In the genomic region with DNA sequence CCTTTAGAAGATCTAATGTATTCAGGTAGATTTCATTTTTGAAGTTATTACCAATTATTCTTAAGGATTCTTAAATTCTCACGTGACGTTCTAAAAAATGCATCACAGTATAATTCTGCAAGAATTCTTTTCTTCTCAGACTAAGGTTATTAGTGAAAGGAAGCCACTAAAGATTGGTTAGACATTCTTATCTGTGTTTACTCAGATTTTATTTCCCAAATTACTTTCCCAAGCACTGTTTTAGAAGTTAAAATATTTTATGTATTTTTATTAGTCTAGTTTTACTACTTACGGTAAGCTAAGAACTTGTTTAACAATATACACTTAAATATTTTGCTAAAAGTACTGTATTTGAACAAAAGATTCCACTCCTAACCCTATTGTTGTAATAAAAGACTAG, we compare ENCODE assay signal across 29 cellular contexts.
"Had no signal": no experiment of that assay in that cellular context is flagged by ENCODE, and none has a peak within 500 bp of the region (broad histone marks: within the 10 kb centered on the region; RNA-seq: fewer than 3 reads in every experiment).

No MANE protein-coding gene starts in this region.

- H3K27ac Mint-ChIP-seq: natural killer cell treated with Interleukin-12 subunit alpha and Interleukin-12 subunit beta and Interleukin-15 and Interleukin-18, amount 100 ng/mL, for 72 hours; nephron progenitor cell; progenitor cell of endocrine pancreas; stimulated activated effector memory CD8-positive, alpha-beta T cell treated with anti-CD3 and anti-CD28 coated beads, Interleukin-12 subunit alpha, Interleukin-12 subunit beta, amount 100 ng/mL, for 72 hours; stimulated activated naive B cell treated with anti-CD40 and anti-IgM and Interleukin-4, amounts not matched to agents 10 μg/mL and 1 μg/mL and 100 μg/mL, for 72 hours; stimulated activated naive CD8-positive, alpha-beta T cell treated with anti-CD3 and anti-CD28 coated beads, Interleukin-15, Interleukin-2, amounts not matched to agents 100 ng/mL and 50 ng/mL, for 24 hours had no signal

- H3K27ac ChIP-seq: neutrophil, ovary, parathyroid adenoma, psoas muscle, right lobe of liver, sigmoid colon, stomach, thoracic aorta, thyroid gland, tibial nerve, upper lobe of left lung, vagina had no signal

- H3K9me3 ChIP-seq: neutrophil, ovary, psoas muscle, right lobe of liver, sigmoid colon, stomach, thoracic aorta, thyroid gland, tibial nerve, upper lobe of left lung, vagina had no signal

- FAIRE-seq: urothelium cell line had no signal

- H3K4me1 Mint-ChIP-seq: neural crest cell; stimulated activated effector memory CD8-positive, alpha-beta T cell treated with anti-CD3 and anti-CD28 coated beads, Interleukin-12 subunit alpha, Interleukin-12 subunit beta, amount 100 ng/mL, for 72 hours had no signal

- H3K4me3 ChIP-seq: ovary, psoas muscle, right lobe of liver, sigmoid colon, stomach, thoracic aorta, thyroid gland, tibial nerve, upper lobe of left lung, vagina had no signal

- H3K36me3 ChIP-seq: ovary, right lobe of liver, sigmoid colon, thoracic aorta, thyroid gland, vagina had no signal

- H3K4me1 ChIP-seq: parathyroid adenoma, psoas muscle, right lobe of liver, thyroid gland, tibial nerve, upper lobe of left lung, vagina had no signal

- H3K9me3 Mint-ChIP-seq: natural killer cell treated with Interleukin-12 subunit alpha and Interleukin-12 subunit beta and Interleukin-15 and Interleukin-18, amount 100 ng/mL, for 72 hours; nephron progenitor cell; neural crest cell; stimulated activated effector memory CD8-positive, alpha-beta T cell treated with anti-CD3 and anti-CD28 coated beads, Interleukin-12 subunit alpha, Interleukin-12 subunit beta, amount 100 ng/mL, for 72 hours; stimulated activated naive CD8-positive, alpha-beta T cell treated with anti-CD3 and anti-CD28 coated beads, Interleukin-15, Interleukin-2, amounts not matched to agents 100 ng/mL and 50 ng/mL, for 24 hours had no signal

- H3K27me3 Mint-ChIP-seq: natural killer cell treated with Interleukin-12 subunit alpha and Interleukin-12 subunit beta and Interleukin-15 and Interleukin-18, amount 100 ng/mL, for 72 hours; progenitor cell of endocrine pancreas; stimulated activated naive B cell treated with anti-CD40 and anti-IgM and Interleukin-4, amounts not matched to agents 10 μg/mL and 1 μg/mL and 100 μg/mL, for 72 hours; stimulated activated naive CD8-positive, alpha-beta T cell treated with anti-CD3 and anti-CD28 coated beads, Interleukin-15, Interleukin-2, amounts not matched to agents 100 ng/mL and 50 ng/mL, for 24 hours had no signal

- H3K36me3 Mint-ChIP-seq: natural killer cell treated with Interleukin-12 subunit alpha and Interleukin-12 subunit beta and Interleukin-15 and Interleukin-18, amount 100 ng/mL, for 72 hours had no signal

- H3K4me3 Mint-ChIP-seq: natural killer cell treated with Interleukin-12 subunit alpha and Interleukin-12 subunit beta and Interleukin-15 and Interleukin-18, amount 100 ng/mL, for 72 hours; nephron progenitor cell; neural crest cell; stimulated activated effector memory CD8-positive, alpha-beta T cell treated with anti-CD3 and anti-CD28 coated beads, Interleukin-12 subunit alpha, Interleukin-12 subunit beta, amount 100 ng/mL, for 72 hours; stimulated activated naive B cell treated with anti-CD40 and anti-IgM and Interleukin-4, amounts not matched to agents 10 μg/mL and 1 μg/mL and 100 μg/mL, for 72 hours; stimulated activated naive CD8-positive, alpha-beta T cell treated with anti-CD3 and anti-CD28 coated beads, Interleukin-15, Interleukin-2, amounts not matched to agents 100 ng/mL and 50 ng/mL, for 24 hours had no signal

- DNase-seq: nephron progenitor cell; nucleus accumbens; ovary; posterior cingulate gyrus; psoas muscle; right cardiac atrium; right lobe of liver; sigmoid colon; stimulated activated CD4-positive, alpha-beta T cell treated with anti-CD3 and anti-CD28 coated beads, Interleukin-15, amount 100 ng/mL, for 24 hours; stimulated activated CD4-positive, alpha-beta T cell treated with anti-CD3 and anti-CD28 coated beads, Interleukin-2, amount 100 ng/mL, for 24 hours; stimulated activated CD4-positive, alpha-beta T cell treated with anti-CD3 and anti-CD28 coated beads, Interleukin-2, amount 100 ng/mL, for 48 hours; stimulated activated CD4-positive, alpha-beta T cell treated with anti-CD3 and anti-CD28 coated beads, Interleukin-4, amount 100 ng/mL, for 24 hours; stimulated activated naive B cell treated with anti-CD40 and anti-IgM and Interleukin-4, amounts not matched to agents 10 μg/mL and 1 μg/mL and 100 μg/mL, for 72 hours; stimulated activated naive CD4-positive, alpha-beta T cell treated with Interleukin-2 at 50 U/mL for 16 hours; stomach; thyroid gland; trophoblast cell; upper lobe of left lung had no signal
